10 cellular contexts compared by ENCODE assay signal in genomic region chr1:154342836-154343472, GRCh38. TPM values are rescaled to one million over a fixed set of nuclear protein-coding genes. Genes with fewer than 3 reads are reported as not detected.
A peak's percentile ranks its signal among the peaks of the same experiment; 100 is the strongest.
DNase-seq lines count a peak whose midpoint lies in the region; ATAC-seq and TF ChIP-seq lines count a peak whose summit lies in the region.
"Had no signal": no experiment of that assay in that cellular context is flagged by ENCODE, and none has a peak within 500 bp of the region (broad histone marks: within the 10 kb centered on the region; RNA-seq: fewer than 3 reads in every experiment).

No MANE protein-coding gene starts in this region.

- H2BK5ac ChIP-seq in mesendoderm (ENCODE audit: low read length): no peak overlapping the region

- H2AK5ac ChIP-seq in mesendoderm (ENCODE audit: low read length): no peak overlapping the region

- no peaks in the 10 kb centered on the region for H3K9me3 ChIP-seq in left lung

- H3K23ac ChIP-seq in mesendoderm (ENCODE audit: low read length): no peak overlapping the region

- peak overlapping the region in 1 of 2 donors; percentile 33 for H3K27ac ChIP-seq in left lung
- no peak overlapping the region for H3K27ac ChIP-seq in mesendoderm (ENCODE audit: low read depth, low read length)

- no peaks in the 10 kb centered on the region for H3K79me2 ChIP-seq in mesendoderm (ENCODE audit: control insufficient read depth, insufficient read depth, low read length)

- no peak overlapping the region for H3K4me2 ChIP-seq in mesendoderm (ENCODE audit: low read length)

- no peak overlapping the region for H2BK15ac ChIP-seq in mesendoderm (replicated peaks; ENCODE audit: low read depth)

- no peaks in the 10 kb centered on the region for H3K79me1 ChIP-seq in mesendoderm (ENCODE audit: low read length)

- WGBS in mesendoderm (ENCODE audit: extremely low coverage, insufficient coverage, low lambda C conversion rate): no CpG with 5 or more reads among the region's 21 CpGs

- H3K27me3 ChIP-seq in left lung (no peaks in the 10 kb centered on the region), mesendoderm (ENCODE audit: insufficient read depth, low read length, poor library complexity) (no peaks in the 10 kb centered on the region)

- no peak overlapping the region for H2BK120ac ChIP-seq in mesendoderm (ENCODE audit: low read depth, low read length)

- no peak for TF ChIP-seq CTCF in left lung (IDR thresholded peaks at IDR 0.05)

- intact Hi-C loops in left lung (cut with DNase I): no loop called here

- H3K4me1 ChIP-seq in left lung (peaks cover 0 to 28% of the 10 kb centered on the region in 2 donors), mesendoderm (ENCODE audit: control insufficient read depth, low read depth, low read length) (no peaks in the 10 kb centered on the region)

- no peak overlapping the region for H3K18ac ChIP-seq in mesendoderm (ENCODE audit: low read length)

- H3K4ac ChIP-seq in mesendoderm (ENCODE audit: low read depth, low read length): no peak overlapping the region

- H3K56ac ChIP-seq in mesendoderm (ENCODE audit: low read length): no peak overlapping the region

- H3K36me3 ChIP-seq in left lung (peaks cover 0 to 64% of the 10 kb centered on the region in 2 donors), mesendoderm (ENCODE audit: control insufficient read depth, insufficient read depth, low read length) (peaks cover 26% of the 10 kb centered on the region)

- H3K4me3 ChIP-seq in left lung (no peak overlapping the region), mesendoderm (ENCODE audit: low read length) (no peak overlapping the region)

- no peak overlapping the region for H3K9ac ChIP-seq in mesendoderm (ENCODE audit: low read length)

- no peak overlapping the region for H4K8ac ChIP-seq in mesendoderm (ENCODE audit: low read depth, low read length)

- DNase-seq in T-helper 2 cell (peak; percentile 42 to 92 (median 71)), left lung (peak; percentile 57 to 86), islet precursor cell (no peak), mesendoderm (no peak)
- peak; percentile 47 to 57 for DNase-seq in activated T-helper 1 cell treated with anti-CD3 and anti-CD28 coated beads, Interleukin-2, amount 50 U/mL, for 16 hours (ENCODE audit: low read depth in 1 of 2, low spot score in 1 of 2)
- DNase-seq in stimulated activated CD8-positive, alpha-beta memory T cell treated with anti-CD3 and anti-CD28 coated beads, Interleukin-7, amount 100 ng/mL, for 24 hours (ENCODE audit: low read depth): peak; percentile 53
- DNase-seq: NCI-H1417 had no signal

- ATAC-seq in left lung: peak; percentile 54
- no peak for ATAC-seq in HG03025 (IDR thresholded peaks at IDR 0.05; ENCODE audit: low FRiP score, unreplicated experiment)
- no peak for ATAC-seq in HG03520 (IDR thresholded peaks at IDR 0.05; ENCODE audit: unreplicated experiment)

- no peak overlapping the region for H4K5ac ChIP-seq in mesendoderm (ENCODE audit: low read length)

RNA-seq across cellular contexts. Expression of gene ATP8B2, which starts 17.6 kb away (rescaled TPM):
- 10 to 100 TPM; 35.2 to 36.6 TPM for total RNA-seq in left lung
- 22.7 TPM for polyA plus RNA-seq in mesendoderm (2013, experiment 1 of 2)
- 23.2 TPM for polyA plus RNA-seq in mesendoderm (2013, experiment 2 of 2)

RNA-seq across cellular contexts. Expression of gene AQP10, which starts 22.1 kb away (rescaled TPM):
- under 1 TPM; 0.20 to 0.34 TPM for total RNA-seq in left lung
- polyA plus RNA-seq in mesendoderm (2013, experiment 1 of 2): not detected
- polyA plus RNA-seq in mesendoderm (2013, experiment 2 of 2): not detected
- total RNA-seq: SK-MEL-5 had no signal

Comparison
In these comparisons a context has a peak if more than half of its experiments do, and no peak if none do; other contexts are left out.
1. DNase-seq: peak in T-helper 2 cell (5 of 5), activated T-helper 1 cell treated with anti-CD3 and anti-CD28 coated beads, Interleukin-2, amount 50 U/mL, for 16 hours (2 of 2), left lung (2 of 2) and stimulated activated CD8-positive, alpha-beta memory T cell treated with anti-CD3 and anti-CD28 coated beads, Interleukin-7, amount 100 ng/mL, for 24 hours (single experiment); none in islet precursor cell (single experiment) and mesendoderm (single experiment).